Comparison of ENCODE assay signal across 1 cellular context in genomic region chr15:89860446-89860845, GRCh38.
TF ChIP-seq lines count a peak whose summit lies in the region.

No MANE protein-coding gene starts in this region.

TF ChIP-seq in GM12878, 131 proteins besides CTCF, POLR2A, EP300 and RAD21:
- TF ChIP-seq GATAD2B (conservative IDR thresholded peaks at IDR 0.05; ENCODE audit: low read depth) (no peak), SIX5 (IDR thresholded peaks at IDR 0.05; ENCODE audit: low read depth, low read length, severe bottlenecking) (no peak), ATF7 (IDR thresholded peaks at IDR 0.05; ENCODE audit: low read depth) (no peak), EED (IDR thresholded peaks at IDR 0.05; ENCODE audit: low read depth) (no peak), GABPA (IDR thresholded peaks at IDR 0.05; ENCODE audit: low read depth) (no peak), NFXL1 (IDR thresholded peaks at IDR 0.05; ENCODE audit: borderline replicate concordance) (no peak), ETV6 (conservative IDR thresholded peaks at IDR 0.05 in 1 of 2, IDR thresholded peaks at IDR 0.05 in 1 of 2; ENCODE audit: borderline replicate concordance in 1 of 2, low read depth in 1 of 2) (no peak), NRF1 (conservative IDR thresholded peaks at IDR 0.05; ENCODE audit: low read depth, low read length) (no peak), PBX3 (IDR thresholded peaks at IDR 0.05; ENCODE audit: insufficient replicate concordance, low read depth, low read length) (no peak), KAT2A (conservative IDR thresholded peaks at IDR 0.05; ENCODE audit: control insufficient read depth, low read depth, low read length) (no peak), RUNX3 (IDR thresholded peaks at IDR 0.05; ENCODE audit: low read length) (no peak), ATF2 (IDR thresholded peaks at IDR 0.05; ENCODE audit: low read length) (no peak)
